ENCODE assay signal across 9 cellular contexts in the genomic region with DNA sequence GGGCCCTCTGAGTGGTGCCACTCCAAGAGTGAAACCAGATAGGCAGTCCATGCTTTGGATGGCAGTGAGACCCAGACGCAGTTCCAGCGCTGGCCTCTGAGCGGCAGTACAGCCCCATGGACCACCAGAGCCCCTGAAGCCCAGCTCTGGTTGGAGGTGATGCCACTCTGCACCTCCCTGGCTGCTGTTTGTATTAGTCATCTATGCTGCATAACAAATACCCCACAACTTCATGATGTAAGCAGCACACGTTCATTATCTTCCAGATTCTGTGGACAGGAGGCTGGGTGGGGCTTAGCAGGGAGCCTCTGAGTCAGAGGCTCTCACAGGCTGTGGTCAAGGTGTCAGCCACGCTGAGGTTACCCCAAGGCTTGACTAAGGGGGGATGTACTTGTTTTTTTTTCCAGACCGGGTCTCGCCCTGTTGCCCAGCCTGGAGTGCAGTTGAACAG. TPM values are rescaled to one million over a fixed set of nuclear protein-coding genes. Genes with fewer than 3 reads are reported as not detected.
DNase-seq lines count a peak whose midpoint lies in the region; ATAC-seq, FAIRE-seq and TF ChIP-seq lines count a peak whose summit lies in the region.
"Had no signal": no experiment of that assay in that cellular context is flagged by ENCODE, and none has a peak within 500 bp of the region (broad histone marks: within the 10 kb centered on the region; RNA-seq: fewer than 3 reads in every experiment).

No MANE protein-coding gene starts in this region.

- H3K4me3 ChIP-seq in WI38 (ENCODE audit: low read depth, low read length): no peak overlapping the region
- no peak overlapping the region for H3K4me3 ChIP-seq in brain microvascular endothelial cell (ENCODE audit: low read depth, low read length)
- no peak overlapping the region for H3K4me3 ChIP-seq in HepG2 (replicated peaks in 1 of 3; ENCODE audit: insufficient read depth in 1 of 3, low read depth in 2 of 3, low read length in 3 of 3)

- H3K27me3 ChIP-seq in brain microvascular endothelial cell (replicated peaks) (no peaks in the 10 kb centered on the region), HepG2 (ENCODE audit: control insufficient read depth in 1 of 2, insufficient read depth in 2 of 2, low read length in 2 of 2) (no peaks in the 10 kb centered on the region)

- H3K79me2 ChIP-seq in HepG2 (ENCODE audit: insufficient read depth, low read length): peaks cover 5% of the 10 kb centered on the region

- WGBS in HepG2 (ENCODE audit: low lambda C conversion rate): 84% methylated on average over 4 of the region's 7 CpGs

- CTCF ChIA-PET in HepG2 (lab: Yijun Ruan, JAX; ENCODE audit: low intra/inter-chr PET ratio, low total read pairs): interaction anchor here (0.9 to 2.0 kb wide), 3 partner anchors 96 to 193 kb away, joined by 3 to 11 read pairs (median 11); no protein-coding TSS in a partner anchor

- POLR2A ChIA-PET in HepG2 (lab: Yijun Ruan, JAX): interaction anchor here (0.9 to 1.5 kb wide), 4 partner anchors 10 to 110 kb away, joined by 3 to 5 read pairs (median 3); partner anchors contain the start of genes DECR2 and RAB11FIP3

- H3K4me1 ChIP-seq in HepG2 (ENCODE audit: insufficient read depth, low read length): peaks cover 12% of the 10 kb centered on the region

- H3K9ac ChIP-seq in HepG2 (ENCODE audit: insufficient read depth, low read depth, low read length): no peak overlapping the region

- in situ Hi-C loops in brain microvascular endothelial cell (cut with HindIII; ENCODE audit: low pct_ligation_motif_present, low sequenced_read_pairs): no loop called here
- in situ Hi-C loops in HepG2 (cut with HindIII; ENCODE audit: extremely low pct_ligation_motif_present, low pct_unique_long_range_greater_than_20kb): no loop called here

- no peak overlapping the region for H2AFZ ChIP-seq in HepG2 (ENCODE audit: low read length)

- H3K9me3 ChIP-seq in HepG2 (ENCODE audit: low read length): no peaks in the 10 kb centered on the region

- FAIRE-seq in HepG2 (lab: Jason Lieb, UNC): peak; percentile 18
- FAIRE-seq: endometrium had no signal

- TF ChIP-seq EP300 in HepG2 (IDR thresholded peaks at IDR 0.05; ENCODE audit: low read depth in 2 of 2, low read length in 2 of 2): no peak
- 0 out of 2 replicates have a peak, but pooled peaks have one; percentile 21 for TF ChIP-seq EP300 in HepG2 (CRISPR knock-in tag; IDR thresholded peaks at IDR 0.05; ENCODE audit: borderline replicate concordance)

- TF ChIP-seq RAD21 in HepG2 (CRISPR knock-in tag; IDR thresholded peaks at IDR 0.05): peak; percentile 94

- DNase-seq in NCI-H1092 treated with DMSO at 0.1 percent for 48 hours (lab: John Stamatoyannopoulos, UW) (peak; percentile 41), brain microvascular endothelial cell (peak; percentile 73), HepG2 (ENCODE audit: low spot score) (peak; percentile 60), cortex of kidney (lab: John Stamatoyannopoulos, UW) (no peak)
- peak; percentile 66 for DNase-seq in stimulated activated CD8-positive, alpha-beta memory T cell treated with anti-CD3 and anti-CD28 coated beads, Interleukin-15, amount 100 ng/mL, for 24 hours (ENCODE audit: low read depth)

- intact Hi-C loops in HepG2 (cut with micrococcal nuclease; ENCODE audit: unreplicated experiment): loop anchor here (5.0 kb wide), 1 partner anchor 105 kb away; no protein-coding TSS in a partner anchor

- peak; percentile 87 for ATAC-seq in HepG2
- no peak for ATAC-seq in GM21515 (IDR thresholded peaks at IDR 0.05; ENCODE audit: unreplicated experiment)

- no peak for TF ChIP-seq POLR2A in HepG2 (IDR thresholded peaks at IDR 0.05; ENCODE audit: insufficient read depth in 1 of 2, low read depth in 2 of 2, low read length in 2 of 2)

- no TSS peak for BruUV-seq in HepG2 (replicated peaks; lab: Mats Ljungman, UMichigan)

- H3K4me2 ChIP-seq in HepG2 (ENCODE audit: low read depth, low read length): no peak overlapping the region

- no peaks in the 10 kb centered on the region for H4K20me1 ChIP-seq in HepG2 (ENCODE audit: insufficient read depth, low read length)

- H3K27ac ChIP-seq in brain microvascular endothelial cell: no peak overlapping the region
- no peak overlapping the region for H3K27ac ChIP-seq in HepG2 (ENCODE audit: extremely low read length, insufficient read depth, low read length)

- H3K36me3 ChIP-seq in brain microvascular endothelial cell (replicated peaks) (no peaks in the 10 kb centered on the region), HepG2 (replicated peaks in 1 of 2; ENCODE audit: control insufficient read depth in 1 of 2, insufficient read depth in 2 of 2, low read length in 2 of 2) (no peaks in the 10 kb centered on the region)

- TF ChIP-seq CTCF in GM12801 (IDR thresholded peaks at IDR 0.05; ENCODE audit: extremely low read depth, insufficient read length): peak; percentile 9
- peak; percentile 98 for TF ChIP-seq CTCF in WI38 (IDR thresholded peaks at IDR 0.05; ENCODE audit: low read depth, low read length)
- peak; percentile 98 for TF ChIP-seq CTCF in brain microvascular endothelial cell (IDR thresholded peaks at IDR 0.05; ENCODE audit: low read depth, low read length, missing control alignments)
- TF ChIP-seq CTCF in HepG2 (CRISPR knock-in tag; IDR thresholded peaks at IDR 0.05): peak; percentile 97

RNA-seq across cellular contexts. Expression of gene NME4, which starts 5.1 kb away (rescaled TPM):
- 82.8 and 121 TPM in 2 replicates for total RNA-seq in HepG2 (2016; rRNA removed; fragmentation: Illumina TruSeq; extraction: Trizol)
- 711 and 716 TPM in 2 replicates for total RNA-seq in HepG2 (2016; cell fraction: cytosol; rRNA removed; fragmentation: Illumina TruSeq; extraction: Trizol; ENCODE audit: low read depth)
- total RNA-seq in HepG2 (2016; cell fraction: insoluble cytoplasmic fraction; rRNA removed; fragmentation: Illumina TruSeq; extraction: Trizol): 79.6 and 119 TPM in 2 replicates
- total RNA-seq in HepG2 (2016; cell fraction: membrane; rRNA removed; fragmentation: Illumina TruSeq; extraction: Trizol): 463 and 513 TPM in 2 replicates
- total RNA-seq in HepG2 (2016; cell fraction: nucleus; rRNA removed; fragmentation: Illumina TruSeq; extraction: Trizol): 47.7 and 52.8 TPM in 2 replicates
- polyA plus RNA-seq in HepG2 (2011; rRNA removed): 263 and 275 TPM in 2 replicates
- 199 and 344 TPM in 2 replicates for polyA plus RNA-seq in HepG2 (2011; cell fraction: cytosol; rRNA removed)
- polyA plus RNA-seq in HepG2 (2011; cell fraction: nucleus; rRNA removed): 245 and 274 TPM in 2 replicates
- 136 and 145 TPM in 2 replicates for polyA plus RNA-seq in HepG2 (2012)
- 1,773 and 1,829 TPM in 2 replicates for polyA plus RNA-seq in HepG2 (2016; cell fraction: cytosol; fragmentation: Illumina TruSeq; extraction: Trizol; ENCODE audit: low read depth)
- 189 and 200 TPM in 2 replicates for polyA plus RNA-seq in HepG2 (2016; cell fraction: insoluble cytoplasmic fraction; fragmentation: Illumina TruSeq; extraction: Trizol; ENCODE audit: low read depth)
- polyA plus RNA-seq in HepG2 (2016; cell fraction: membrane; fragmentation: Illumina TruSeq; extraction: Trizol; ENCODE audit: low read depth): 997 and 1,012 TPM in 2 replicates
- polyA plus RNA-seq in HepG2 (2016; cell fraction: nucleus; fragmentation: Illumina TruSeq; extraction: Trizol; ENCODE audit: insufficient read depth, low read depth): 195 and 217 TPM in 2 replicates
- polyA minus RNA-seq in HepG2 (2011; rRNA and poly(A)+ RNA removed; ENCODE audit: low replicate concordance): 21.3 and 147 TPM in 2 replicates
- 51.2 and 63.8 TPM in 2 replicates for polyA minus RNA-seq in HepG2 (2011; cell fraction: cytosol; rRNA and poly(A)+ RNA removed)
- 27.2 and 27.9 TPM in 2 replicates for polyA minus RNA-seq in HepG2 (2011; cell fraction: nucleus; rRNA and poly(A)+ RNA removed)

RNA-seq across cellular contexts. Expression of gene DECR2, which starts 9.8 kb away (rescaled TPM):
- total RNA-seq in HepG2 (2016; rRNA removed; fragmentation: Illumina TruSeq; extraction: Trizol): 27.8 and 36.3 TPM in 2 replicates
- 22.1 and 28.4 TPM in 2 replicates for total RNA-seq in HepG2 (2016; cell fraction: cytosol; rRNA removed; fragmentation: Illumina TruSeq; extraction: Trizol; ENCODE audit: low read depth)
- total RNA-seq in HepG2 (2016; cell fraction: insoluble cytoplasmic fraction; rRNA removed; fragmentation: Illumina TruSeq; extraction: Trizol): 28.1 and 37.2 TPM in 2 replicates
- total RNA-seq in HepG2 (2016; cell fraction: membrane; rRNA removed; fragmentation: Illumina TruSeq; extraction: Trizol): 22.1 and 27.1 TPM in 2 replicates
- 34.5 and 35.9 TPM in 2 replicates for total RNA-seq in HepG2 (2016; cell fraction: nucleus; rRNA removed; fragmentation: Illumina TruSeq; extraction: Trizol)
- 44.6 and 51.2 TPM in 2 replicates for polyA plus RNA-seq in HepG2 (2011; rRNA removed)
- polyA plus RNA-seq in HepG2 (2011; cell fraction: cytosol; rRNA removed): 29.5 and 53.6 TPM in 2 replicates
- polyA plus RNA-seq in HepG2 (2011; cell fraction: nucleus; rRNA removed): 220 and 244 TPM in 2 replicates
- 22.1 and 23.1 TPM in 2 replicates for polyA plus RNA-seq in HepG2 (2012)
- 13.3 and 15.1 TPM in 2 replicates for polyA plus RNA-seq in HepG2 (2016; cell fraction: cytosol; fragmentation: Illumina TruSeq; extraction: Trizol; ENCODE audit: low read depth)
- 31.8 and 35.2 TPM in 2 replicates for polyA plus RNA-seq in HepG2 (2016; cell fraction: insoluble cytoplasmic fraction; fragmentation: Illumina TruSeq; extraction: Trizol; ENCODE audit: low read depth)
- 19.1 and 19.5 TPM in 2 replicates for polyA plus RNA-seq in HepG2 (2016; cell fraction: membrane; fragmentation: Illumina TruSeq; extraction: Trizol; ENCODE audit: low read depth)
- 124 and 131 TPM in 2 replicates for polyA plus RNA-seq in HepG2 (2016; cell fraction: nucleus; fragmentation: Illumina TruSeq; extraction: Trizol; ENCODE audit: insufficient read depth, low read depth)
- polyA minus RNA-seq in HepG2 (2011; rRNA and poly(A)+ RNA removed; ENCODE audit: low replicate concordance): 15.9 and 53.9 TPM in 2 replicates
- polyA minus RNA-seq in HepG2 (2011; cell fraction: cytosol; rRNA and poly(A)+ RNA removed): 17.0 and 17.7 TPM in 2 replicates
- polyA minus RNA-seq in HepG2 (2011; cell fraction: nucleus; rRNA and poly(A)+ RNA removed): 25.4 and 25.9 TPM in 2 replicates

RNA-seq across cellular contexts. Expression of gene PGAP6, which starts 10.1 kb away (rescaled TPM):
- total RNA-seq in HepG2 (2016; rRNA removed; fragmentation: Illumina TruSeq; extraction: Trizol): 33.7 and 52.7 TPM in 2 replicates
- total RNA-seq in HepG2 (2016; cell fraction: cytosol; rRNA removed; fragmentation: Illumina TruSeq; extraction: Trizol; ENCODE audit: low read depth): 52.2 and 54.4 TPM in 2 replicates
- total RNA-seq in HepG2 (2016; cell fraction: insoluble cytoplasmic fraction; rRNA removed; fragmentation: Illumina TruSeq; extraction: Trizol): 27.1 and 52.1 TPM in 2 replicates
- total RNA-seq in HepG2 (2016; cell fraction: membrane; rRNA removed; fragmentation: Illumina TruSeq; extraction: Trizol): 108 and 112 TPM in 2 replicates
- total RNA-seq in HepG2 (2016; cell fraction: nucleus; rRNA removed; fragmentation: Illumina TruSeq; extraction: Trizol): 36.6 and 38.8 TPM in 2 replicates
- polyA plus RNA-seq in HepG2 (2011; rRNA removed): 136 and 192 TPM in 2 replicates
- 183 and 222 TPM in 2 replicates for polyA plus RNA-seq in HepG2 (2011; cell fraction: cytosol; rRNA removed)
- 308 and 324 TPM in 2 replicates for polyA plus RNA-seq in HepG2 (2011; cell fraction: nucleus; rRNA removed)
- polyA plus RNA-seq in HepG2 (2012): 54.7 and 75.9 TPM in 2 replicates
- 90.3 and 94.2 TPM in 2 replicates for polyA plus RNA-seq in HepG2 (2016; cell fraction: cytosol; fragmentation: Illumina TruSeq; extraction: Trizol; ENCODE audit: low read depth)
- 43.3 and 54.7 TPM in 2 replicates for polyA plus RNA-seq in HepG2 (2016; cell fraction: insoluble cytoplasmic fraction; fragmentation: Illumina TruSeq; extraction: Trizol; ENCODE audit: low read depth)
- polyA plus RNA-seq in HepG2 (2016; cell fraction: membrane; fragmentation: Illumina TruSeq; extraction: Trizol; ENCODE audit: low read depth): 117 and 127 TPM in 2 replicates
- 107 and 123 TPM in 2 replicates for polyA plus RNA-seq in HepG2 (2016; cell fraction: nucleus; fragmentation: Illumina TruSeq; extraction: Trizol; ENCODE audit: insufficient read depth, low read depth)
- polyA minus RNA-seq in HepG2 (2011; rRNA and poly(A)+ RNA removed; ENCODE audit: low replicate concordance): 53.1 and 397 TPM in 2 replicates
- 61.4 and 63.3 TPM in 2 replicates for polyA minus RNA-seq in HepG2 (2011; cell fraction: cytosol; rRNA and poly(A)+ RNA removed)
- polyA minus RNA-seq in HepG2 (2011; cell fraction: nucleus; rRNA and poly(A)+ RNA removed): 26.0 and 48.0 TPM in 2 replicates

RNA-seq across cellular contexts. Expression of gene MRPL28, which starts 21.6 kb away (rescaled TPM):
- total RNA-seq in HepG2 (2016; rRNA removed; fragmentation: Illumina TruSeq; extraction: Trizol): 114 and 128 TPM in 2 replicates
- 30.5 and 32.3 TPM in 2 replicates for total RNA-seq in HepG2 (2016; cell fraction: cytosol; rRNA removed; fragmentation: Illumina TruSeq; extraction: Trizol; ENCODE audit: low read depth)
- total RNA-seq in HepG2 (2016; cell fraction: insoluble cytoplasmic fraction; rRNA removed; fragmentation: Illumina TruSeq; extraction: Trizol): 115 and 131 TPM in 2 replicates
- total RNA-seq in HepG2 (2016; cell fraction: membrane; rRNA removed; fragmentation: Illumina TruSeq; extraction: Trizol): 36.8 and 38.6 TPM in 2 replicates
- total RNA-seq in HepG2 (2016; cell fraction: nucleus; rRNA removed; fragmentation: Illumina TruSeq; extraction: Trizol): 35.6 and 38.6 TPM in 2 replicates
- polyA plus RNA-seq in HepG2 (2011; rRNA removed): 121 and 135 TPM in 2 replicates
- polyA plus RNA-seq in HepG2 (2011; cell fraction: cytosol; rRNA removed): 141 and 211 TPM in 2 replicates
- 65.0 and 69.2 TPM in 2 replicates for polyA plus RNA-seq in HepG2 (2011; cell fraction: nucleus; rRNA removed)
- polyA plus RNA-seq in HepG2 (2012): 50.0 and 56.2 TPM in 2 replicates
- polyA plus RNA-seq in HepG2 (2016; cell fraction: cytosol; fragmentation: Illumina TruSeq; extraction: Trizol; ENCODE audit: low read depth): 35.7 and 36.6 TPM in 2 replicates
- 162 and 166 TPM in 2 replicates for polyA plus RNA-seq in HepG2 (2016; cell fraction: insoluble cytoplasmic fraction; fragmentation: Illumina TruSeq; extraction: Trizol; ENCODE audit: low read depth)
- 35.5 and 36.2 TPM in 2 replicates for polyA plus RNA-seq in HepG2 (2016; cell fraction: membrane; fragmentation: Illumina TruSeq; extraction: Trizol; ENCODE audit: low read depth)
- 85.4 and 90.0 TPM in 2 replicates for polyA plus RNA-seq in HepG2 (2016; cell fraction: nucleus; fragmentation: Illumina TruSeq; extraction: Trizol; ENCODE audit: insufficient read depth, low read depth)
- polyA minus RNA-seq in HepG2 (2011; rRNA and poly(A)+ RNA removed; ENCODE audit: low replicate concordance): 51.3 and 73.8 TPM in 2 replicates
- 29.4 and 29.5 TPM in 2 replicates for polyA minus RNA-seq in HepG2 (2011; cell fraction: cytosol; rRNA and poly(A)+ RNA removed)
- 10.2 and 13.2 TPM in 2 replicates for polyA minus RNA-seq in HepG2 (2011; cell fraction: nucleus; rRNA and poly(A)+ RNA removed)

RNA-seq across cellular contexts. Expression of gene RAB11FIP3, which starts 33.5 kb away (rescaled TPM):
- 48.4 and 57.6 TPM in 2 replicates for total RNA-seq in HepG2 (2016; rRNA removed; fragmentation: Illumina TruSeq; extraction: Trizol)
- 25.8 and 30.3 TPM in 2 replicates for total RNA-seq in HepG2 (2016; cell fraction: cytosol; rRNA removed; fragmentation: Illumina TruSeq; extraction: Trizol; ENCODE audit: low read depth)
- total RNA-seq in HepG2 (2016; cell fraction: insoluble cytoplasmic fraction; rRNA removed; fragmentation: Illumina TruSeq; extraction: Trizol): 44.0 and 58.9 TPM in 2 replicates
- 40.2 and 41.5 TPM in 2 replicates for total RNA-seq in HepG2 (2016; cell fraction: membrane; rRNA removed; fragmentation: Illumina TruSeq; extraction: Trizol)
- 59.9 and 60.1 TPM in 2 replicates for total RNA-seq in HepG2 (2016; cell fraction: nucleus; rRNA removed; fragmentation: Illumina TruSeq; extraction: Trizol)
- polyA plus RNA-seq in HepG2 (2011; rRNA removed): 34.3 and 42.9 TPM in 2 replicates
- polyA plus RNA-seq in HepG2 (2011; cell fraction: cytosol; rRNA removed): 24.6 and 38.1 TPM in 2 replicates
- polyA plus RNA-seq in HepG2 (2011; cell fraction: nucleus; rRNA removed): 166 and 200 TPM in 2 replicates
- polyA plus RNA-seq in HepG2 (2012): 45.3 and 46.5 TPM in 2 replicates
- polyA plus RNA-seq in HepG2 (2016; cell fraction: cytosol; fragmentation: Illumina TruSeq; extraction: Trizol; ENCODE audit: low read depth): 17.9 and 19.2 TPM in 2 replicates
- 44.6 and 51.8 TPM in 2 replicates for polyA plus RNA-seq in HepG2 (2016; cell fraction: insoluble cytoplasmic fraction; fragmentation: Illumina TruSeq; extraction: Trizol; ENCODE audit: low read depth)
- polyA plus RNA-seq in HepG2 (2016; cell fraction: membrane; fragmentation: Illumina TruSeq; extraction: Trizol; ENCODE audit: low read depth): 28.0 and 28.9 TPM in 2 replicates
- polyA plus RNA-seq in HepG2 (2016; cell fraction: nucleus; fragmentation: Illumina TruSeq; extraction: Trizol; ENCODE audit: insufficient read depth, low read depth): 144 and 150 TPM in 2 replicates
- 9.5 and 51.6 TPM in 2 replicates for polyA minus RNA-seq in HepG2 (2011; rRNA and poly(A)+ RNA removed; ENCODE audit: low replicate concordance)
- polyA minus RNA-seq in HepG2 (2011; cell fraction: cytosol; rRNA and poly(A)+ RNA removed): 18.2 and 21.5 TPM in 2 replicates
- polyA minus RNA-seq in HepG2 (2011; cell fraction: nucleus; rRNA and poly(A)+ RNA removed): 58.2 and 72.2 TPM in 2 replicates

Comparison
In these comparisons a context has a peak if more than half of its experiments do, and no peak if none do; other contexts are left out.
1. CTCF ChIP-seq: peak in every context shown above with its lines; median percentile 98 in WI38; 98 in brain microvascular endothelial cell; 97 in HepG2; 9 in GM12801.